In genomic region chr18:32470136-32470712, GRCh38 we compare ENCODE assay signal across 8 cellular contexts. TPM values are rescaled to one million over a fixed set of nuclear protein-coding genes. Genes with fewer than 3 reads are reported as not detected.
A peak's percentile ranks its signal among the peaks of the same experiment; 100 is the strongest.
DNase-seq lines count a peak whose midpoint lies in the region; ATAC-seq lines count a peak whose summit lies in the region.

No MANE protein-coding gene starts in this region.

- DNase-seq in Right ventricle myocardium inferior (ENCODE audit: missing footprints) = peak; percentile 73
- no peak for DNase-seq in cardiac septum (ENCODE audit: low spot score)
- peak; percentile 4 for DNase-seq in LoVo (ENCODE audit: low spot score)
- DNase-seq in anterior cingulate cortex (lab: John Stamatoyannopoulos, UW) = peak in 39 of 58 donors; percentile 8 to 74 (median 44)
- peak in 37 of 51 donors; percentile 6 to 73 (median 40) for DNase-seq in hypothalamus (lab: John Stamatoyannopoulos, UW)
- DNase-seq in sciatic nerve (ENCODE audit: low spot score) = peak; percentile 72
- DNase-seq in NCI-H446 (lab: John Stamatoyannopoulos, UW) = no peak
- no peak for DNase-seq in kidney tubule cell (ENCODE audit: low spot score)

- ATAC-seq in Right ventricle myocardium inferior (peak; percentile 7), sciatic nerve (peak; percentile 24)

- intact Hi-C loops in Right ventricle myocardium inferior (cut with DNase I) (loop anchor here (2.0 to 10.0 kb wide), 4 partner anchors 75 to 313 kb away; no protein-coding TSS in a partner anchor), cardiac septum (cut with DNase I) (loop anchor here (2.0 to 5.0 kb wide), 3 partner anchors 77 to 313 kb away; no protein-coding TSS in a partner anchor), sciatic nerve (cut with DNase I) (loop anchor here (5.0 kb wide), 1 partner anchor 198 kb away; no protein-coding TSS in a partner anchor)

RNA-seq across cellular contexts. Expression of gene GAREM1, which starts 0.5 kb away (rescaled TPM):
- total RNA-seq in Right ventricle myocardium inferior (22.7 TPM), cardiac septum (10.0 TPM), sciatic nerve (29.9 TPM)

Comparison
In these comparisons a context has a peak if more than half of its experiments do, and no peak if none do; other contexts are left out.
1. DNase-seq: peak in Right ventricle myocardium inferior (single experiment), LoVo (single experiment), anterior cingulate cortex (39 of 58), hypothalamus (37 of 51) and sciatic nerve (single experiment); none in cardiac septum (single experiment), NCI-H446 (0 of 2) and kidney tubule cell (single experiment).